26 cellular contexts compared by ENCODE assay signal in genomic region chr5:33650911-33651310, GRCh38.
DNase-seq lines count a peak whose midpoint lies in the region; ATAC-seq and TF ChIP-seq lines count a peak whose summit lies in the region.
"Had no signal": no experiment of that assay in that cellular context is flagged by ENCODE, and none has a peak within 500 bp of the region (broad histone marks: within the 10 kb centered on the region; RNA-seq: fewer than 3 reads in every experiment).

No MANE protein-coding gene starts in this region.

- H3K4me1 Mint-ChIP-seq in endodermal cell = no peaks in the 10 kb centered on the region
- H3K4me1 Mint-ChIP-seq in neural crest cell = peaks cover 42% of the 10 kb centered on the region
- H3K4me1 Mint-ChIP-seq: B cell; stimulated activated naive CD8-positive, alpha-beta T cell treated with anti-CD3 and anti-CD28 coated beads, Interleukin-15, amount 100 ng/mL, for 72 hours had no signal

- DNase-seq in EL = peak; percentile 24
- peak; percentile 64 to 85 for DNase-seq in PC-9
- no peak for DNase-seq in endodermal cell
- no peak for DNase-seq in neural crest cell (ENCODE audit: low read depth, low spot score)
- no peak for DNase-seq in inferior parietal cortex (ENCODE audit: extremely low spot score)
- no peak for DNase-seq in cerebellum (ENCODE audit: low spot score)
- DNase-seq: activated CD4-positive, alpha-beta T cell treated with anti-CD3 and anti-CD28 coated beads, Interleukin-2, amount 50 U/mL, for 1 hour; activated T-cell treated with anti-CD3 and anti-CD28 coated beads, Interleukin-2, amount 50 U/mL, for 48 hours; CD8-positive, alpha-beta T cell; glutamatergic neuron; GOT3; kidney glomerular epithelial cell; lower lobe of right lung; MG63; NCI-H2029 treated with DMSO at 0.1 percent for 48 hours; NCI-H526 treated with DMSO at 0.1 percent for 48 hours; stimulated activated naive CD8-positive, alpha-beta T cell treated with anti-CD3 and anti-CD28 coated beads, Interleukin-15, amount 100 ng/mL, for 72 hours had no signal

- H3K9ac ChIP-seq in endodermal cell (ENCODE audit: extremely low read depth, low read length, poor library complexity, severe bottlenecking) = no peak overlapping the region

- no TSS peak for BruUV-seq in PC-9 (replicated peaks; lab: Mats Ljungman, UMichigan)

- H3K9me3 Mint-ChIP-seq in endodermal cell = no peaks in the 10 kb centered on the region
- peaks cover 12% of the 10 kb centered on the region for H3K9me3 Mint-ChIP-seq in neural crest cell
- H3K9me3 Mint-ChIP-seq: CD8-positive, alpha-beta T cell had no signal

- H3K27ac Mint-ChIP-seq in endodermal cell (no peak overlapping the region), neural crest cell (ENCODE audit: unreplicated experiment) (peak overlapping the region; percentile 53)
- H3K27ac Mint-ChIP-seq: B cell; CD8-positive, alpha-beta T cell; dendritic cell treated with granulocyte-macrophage colony-stimulating factor and Interleukin-4, amounts not matched to agents 40 ng/mL and 50 ng/mL, for 4 days; stimulated activated naive CD8-positive, alpha-beta T cell treated with anti-CD3 and anti-CD28 coated beads, Interleukin-15, amount 100 ng/mL, for 72 hours; WTC11 had no signal

- H3K27me3 ChIP-seq in PC-9 (ENCODE audit: insufficient read depth, low read depth) (no peaks in the 10 kb centered on the region), endodermal cell (ENCODE audit: control insufficient read depth, insufficient read depth, low read length, poor library complexity, severe bottlenecking) (no peaks in the 10 kb centered on the region)
- H3K27me3 ChIP-seq: cardiac muscle cell, SJSA1 had no signal

- WGBS in endodermal cell (ENCODE audit: insufficient coverage in 1 of 2, insufficient read length in 1 of 2), 2 experiments = 86 to 91% methylated on average over 1 to 2 of the region's 2 CpGs

- H3K36me3 Mint-ChIP-seq in endodermal cell (ENCODE audit: low read depth) = peaks cover 52% of the 10 kb centered on the region
- H3K36me3 Mint-ChIP-seq in neural crest cell (ENCODE audit: low read depth) = peaks cover 3% of the 10 kb centered on the region
- H3K36me3 Mint-ChIP-seq: CD8-positive, alpha-beta T cell; WTC11 had no signal

- no peaks in the 10 kb centered on the region for H3K27me3 Mint-ChIP-seq in endodermal cell (ENCODE audit: insufficient read depth)
- H3K27me3 Mint-ChIP-seq in neural crest cell (ENCODE audit: low read depth) = no peaks in the 10 kb centered on the region
- H3K27me3 Mint-ChIP-seq: dendritic cell treated with granulocyte-macrophage colony-stimulating factor and Interleukin-4, amounts not matched to agents 40 ng/mL and 50 ng/mL, for 4 days; stimulated activated naive CD8-positive, alpha-beta T cell treated with anti-CD3 and anti-CD28 coated beads, Interleukin-15, amount 100 ng/mL, for 72 hours had no signal

- H3K4me2 ChIP-seq in PC-9 = peak overlapping the region; percentile 28

- H3K36me3 ChIP-seq in PC-9 (ENCODE audit: low read depth) (peaks cover 28% of the 10 kb centered on the region), endodermal cell (ENCODE audit: control insufficient read depth, insufficient read depth, low read length) (peaks cover 24% of the 10 kb centered on the region)
- H3K36me3 ChIP-seq: lower lobe of right lung, MG63, prostate gland, SJSA1 had no signal

- H3F3A ChIP-seq in PC-9 (ENCODE audit: insufficient read depth, low read depth) = peaks cover 20% of the 10 kb centered on the region

- H3K27ac ChIP-seq in PC-9 (peak overlapping the region; percentile 30), endodermal cell (ENCODE audit: low read depth, low read length) (peak overlapping the region; percentile 22)
- H3K27ac ChIP-seq: cardiac muscle cell, lower lobe of right lung, prostate gland, SJSA1 had no signal

- H2AFZ ChIP-seq in PC-9 = no peak overlapping the region

- H3K9me3 ChIP-seq in PC-9 (ENCODE audit: insufficient read depth, low read depth) (no peaks in the 10 kb centered on the region; the same call in 1 of the 2 replicates), endodermal cell (ENCODE audit: control insufficient read depth, low read length) (no peaks in the 10 kb centered on the region)
- H3K9me3 ChIP-seq: A549, lower lobe of right lung, MG63, prostate gland, SJSA1 had no signal

- H3K4me3 ChIP-seq in PC-9 = no peak overlapping the region
- H3K4me3 ChIP-seq in endodermal cell (ENCODE audit: low read length) = no peak overlapping the region
- H3K4me3 ChIP-seq: A549, cardiac muscle cell, lower lobe of right lung, MG63, prostate gland, SJSA1 had no signal

- H3K4me1 ChIP-seq in PC-9 (replicated peaks; ENCODE audit: insufficient read depth) (peaks cover 30% of the 10 kb centered on the region), endodermal cell (ENCODE audit: control insufficient read depth, insufficient read depth, low read length) (no peaks in the 10 kb centered on the region)
- H3K4me1 ChIP-seq: lower lobe of right lung, prostate gland, SJSA1 had no signal

- no peak for TF ChIP-seq CTCF in PC-9 (conservative IDR thresholded peaks at IDR 0.05)
- TF ChIP-seq CTCF in endodermal cell (conservative IDR thresholded peaks at IDR 0.05) = no peak
- TF ChIP-seq CTCF in neural crest cell (conservative IDR thresholded peaks at IDR 0.05) = no peak

- H4K20me1 ChIP-seq in PC-9 (ENCODE audit: insufficient read depth) = no peaks in the 10 kb centered on the region

- CTCF ChIA-PET in PC-9 (lab: Charles Lee) = interaction anchor here (0.6 to 1.4 kb wide), 4 partner anchors 40 to 319 kb away, joined by 4 to 6 read pairs (median 5); no protein-coding TSS in a partner anchor

- no peaks in the 10 kb centered on the region for H3K9me2 ChIP-seq in PC-9 (ENCODE audit: insufficient read depth)

- ATAC-seq in GM21447 (IDR thresholded peaks at IDR 0.05; ENCODE audit: unreplicated experiment) = no peak
- no peak for ATAC-seq in HG03469 (IDR thresholded peaks at IDR 0.05; ENCODE audit: unreplicated experiment)
- ATAC-seq: CD8-positive, alpha-beta T cell; lower lobe of right lung; stimulated activated naive CD8-positive, alpha-beta T cell treated with anti-CD3 and anti-CD28 coated beads, Interleukin-15, amount 100 ng/mL, for 72 hours; WTC11 had no signal

- POLR2A ChIA-PET in PC-9 (lab: Charles Lee; ENCODE audit: unreplicated experiment) = interaction anchor here (0.5 to 0.9 kb wide), 4 partner anchors 47 to 1050 kb away, joined by 4 to 7 read pairs (median 5); partner anchors contain the start of gene TARS1

- intact Hi-C loops in PC-9 (cut with micrococcal nuclease; ENCODE audit: unreplicated experiment) = loop anchor here (2.0 kb wide), 2 partner anchors 242 to 284 kb away; no protein-coding TSS in a partner anchor

- H3K4me3 Mint-ChIP-seq in endodermal cell (no peak overlapping the region), neural crest cell (no peak overlapping the region)
- H3K4me3 Mint-ChIP-seq: B cell; CD8-positive, alpha-beta T cell; dendritic cell treated with granulocyte-macrophage colony-stimulating factor and Interleukin-4, amounts not matched to agents 40 ng/mL and 50 ng/mL, for 4 days; stimulated activated naive CD8-positive, alpha-beta T cell treated with anti-CD3 and anti-CD28 coated beads, Interleukin-15, amount 100 ng/mL, for 72 hours; WTC11 had no signal

- no peaks in the 10 kb centered on the region for H3K79me2 ChIP-seq in PC-9 (ENCODE audit: low read depth)

Comparison
In these comparisons a context has a peak if more than half of its experiments do, and no peak if none do; other contexts are left out.
1. DNase-seq: peak in EL (single experiment) and PC-9 (2 of 2); none in endodermal cell (single experiment), neural crest cell (single experiment), inferior parietal cortex (single experiment) and cerebellum (single experiment).